Comparison of ENCODE assay signal across 8 cellular contexts in the genomic region with DNA sequence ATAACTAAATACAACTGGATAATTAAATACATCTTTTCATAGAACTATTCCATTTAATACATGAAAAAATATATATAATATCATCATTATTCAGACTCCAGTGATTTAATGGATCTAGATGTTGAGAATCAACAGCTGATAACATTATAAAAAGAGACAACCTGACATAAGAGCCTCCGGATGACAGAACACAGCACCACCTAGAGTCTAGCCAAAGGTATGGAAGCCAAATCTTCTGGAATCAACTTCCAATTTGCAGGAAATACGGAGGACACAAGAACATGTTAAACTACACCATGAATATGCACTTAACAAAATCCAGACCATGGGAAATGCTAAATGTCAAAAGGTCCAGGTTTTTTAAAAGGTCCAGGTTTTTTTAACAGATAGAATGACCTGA. TPM values are rescaled to one million over a fixed set of nuclear protein-coding genes. Genes with fewer than 3 reads are reported as not detected.
DNase-seq lines count a peak whose midpoint lies in the region; ATAC-seq and TF ChIP-seq lines count a peak whose summit lies in the region.

No MANE protein-coding gene starts in this region.

- DNase-seq in cardiac muscle cell (ENCODE audit: low read depth in 1 of 2, low spot score in 1 of 2), result peak in 1 of 2 donors; percentile 49
- DNase-seq in Right ventricle myocardium inferior (ENCODE audit: missing footprints), result no peak
- peak; percentile 65 for DNase-seq in SK-MEL-5 (ENCODE audit: low read depth, low spot score)
- DNase-seq in foreskin fibroblast, result peak; percentile 21 to 54
- DNase-seq in upper lobe of right lung, result no peak
- no peak for DNase-seq in germinal center (ENCODE audit: low spot score)
- DNase-seq in activated CD8-positive, alpha-beta memory T cell treated with anti-CD3 and anti-CD28 coated beads, Interleukin-2, amount 50 U/mL, for 48 hours, result no peak
- no peak for DNase-seq in NCI-H1436 treated with DMSO at 0.1 percent for 48 hours (lab: John Stamatoyannopoulos, UW)

- H3K36me3 ChIP-seq in cardiac muscle cell, result no peaks in the 10 kb centered on the region
- H3K36me3 ChIP-seq in upper lobe of right lung, result no peaks in the 10 kb centered on the region

- H3K4me3 ChIP-seq in cardiac muscle cell (no peak overlapping the region), foreskin fibroblast (ENCODE audit: low read depth in 1 of 2, low read length in 2 of 2) (no peak overlapping the region), upper lobe of right lung (no peak overlapping the region)

- H3K27ac ChIP-seq in cardiac muscle cell (no peak overlapping the region), upper lobe of right lung (no peak overlapping the region)

- TF ChIP-seq CTCF in cardiac muscle cell (IDR thresholded peaks at IDR 0.05; ENCODE audit: low read depth, low read length) (peak; percentile 75), foreskin fibroblast (IDR thresholded peaks at IDR 0.05; ENCODE audit: low read depth, low read length) (peak; percentile 55), upper lobe of right lung (IDR thresholded peaks at IDR 0.05) (peak; percentile 48)

- ATAC-seq in Right ventricle myocardium inferior (no peak), upper lobe of right lung (peak; percentile 80)

- H3K9me3 ChIP-seq in cardiac muscle cell (ENCODE audit: low read depth), result no peaks in the 10 kb centered on the region
- no peaks in the 10 kb centered on the region for H3K9me3 ChIP-seq in upper lobe of right lung

- intact Hi-C loops in Right ventricle myocardium inferior (cut with DNase I) (loop anchor here (10.0 kb wide), 1 partner anchor 235 kb away; no protein-coding TSS in a partner anchor), upper lobe of right lung (cut with DNase I) (no loop called here)

- H3K4me1 ChIP-seq in cardiac muscle cell (ENCODE audit: low read depth) (peaks cover 5% of the 10 kb centered on the region), upper lobe of right lung (no peaks in the 10 kb centered on the region)

- in situ Hi-C loops in SK-MEL-5 (cut with HindIII; ENCODE audit: low pct_unique_long_range_greater_than_20kb, low sequenced_read_pairs), result no loop called here

- H3K27me3 ChIP-seq in cardiac muscle cell (no peaks in the 10 kb centered on the region), upper lobe of right lung (no peaks in the 10 kb centered on the region)

RNA-seq across cellular contexts. Expression of a gene that starts 55.0 kb away (rescaled TPM):
- 42.1 and 58.8 TPM in 2 replicates for total RNA-seq in cardiac muscle cell
- polyA plus RNA-seq in cardiac muscle cell, result 17.7 and 21.3 TPM in 2 replicates
- total RNA-seq in Right ventricle myocardium inferior, result 16.9 TPM
- total RNA-seq in SK-MEL-5 (2014; rRNA removed; shearing (Covaris generic)), result 30.2 and 31.0 TPM in 2 replicates
- polyA plus RNA-seq in SK-MEL-5 (2015; cell fraction: cytosol; rRNA removed), result 17.9 and 24.7 TPM in 2 replicates
- 9.0 and 11.3 TPM in 2 replicates for polyA plus RNA-seq in SK-MEL-5 (2015; cell fraction: nucleus; rRNA removed)
- 39.9 TPM for total RNA-seq in upper lobe of right lung

Comparison
In these comparisons a context has a peak if more than half of its experiments do, and no peak if none do; other contexts are left out.
1. DNase-seq: peak in SK-MEL-5 (single experiment) and foreskin fibroblast (2 of 2); none in Right ventricle myocardium inferior (single experiment), upper lobe of right lung (single experiment), germinal center (single experiment), activated CD8-positive, alpha-beta memory T cell treated with anti-CD3 and anti-CD28 coated beads, Interleukin-2, amount 50 U/mL, for 48 hours (single experiment) and NCI-H1436 treated with DMSO at 0.1 percent for 48 hours (single experiment).
2. Peak in every context shown above with its lines, with median percentiles within 50 percentile points of each other: CTCF ChIP-seq.